8 cellular contexts compared by ENCODE assay signal in genomic region chr17:58121925-58122324, GRCh38. TPM values are rescaled to one million over a fixed set of nuclear protein-coding genes. Genes with fewer than 3 reads are reported as not detected.
DNase-seq lines count a peak whose midpoint lies in the region; ATAC-seq, FAIRE-seq and TF ChIP-seq lines count a peak whose summit lies in the region.

No MANE protein-coding gene starts in this region.

- no peaks in the 10 kb centered on the region for H3K36me3 ChIP-seq in suprapubic skin

- TF ChIP-seq CTCF in LNCAP (IDR thresholded peaks at IDR 0.05) (peak; percentile 48; the same call in 1 of the 2 replicates), foreskin keratinocyte (conservative IDR thresholded peaks at IDR 0.05) (peak; percentile 56), suprapubic skin (IDR thresholded peaks at IDR 0.05) (no peak)

- FAIRE-seq in TTC549 (lab: Jason Lieb, UNC) = peak; percentile 69

- TF ChIP-seq POLR2A in suprapubic skin (IDR thresholded peaks at IDR 0.05) = no peak

- H3K4me1 ChIP-seq in foreskin keratinocyte (no peaks in the 10 kb centered on the region), suprapubic skin (no peaks in the 10 kb centered on the region)

- peak; percentile 64 for DNase-seq in SIG-M5 treated with dmso at 0.1 percent for 504 hours (lab: John Stamatoyannopoulos, UW; ENCODE audit: unreplicated experiment)
- DNase-seq in SIG-M5 (lab: John Stamatoyannopoulos, UW) = no peak
- peak in 1 of 2 donors; percentile 13 for DNase-seq in foreskin keratinocyte
- no peak for DNase-seq in suprapubic skin (ENCODE audit: low spot score in 2 of 2)
- DNase-seq in cortex of kidney (lab: John Stamatoyannopoulos, UW) = no peak

- 65% methylated on average over 5 of the region's 5 CpGs for WGBS in suprapubic skin

- H3K27ac ChIP-seq in foreskin keratinocyte (no peak overlapping the region), suprapubic skin (no peak overlapping the region)

- no peak for TF ChIP-seq EP300 in suprapubic skin (IDR thresholded peaks at IDR 0.05)

- H3K9me3 ChIP-seq in suprapubic skin = no peaks in the 10 kb centered on the region

- H3K4me3 ChIP-seq in suprapubic skin = no peak overlapping the region

- peaks cover 11% of the 10 kb centered on the region for H3K27me3 ChIP-seq in foreskin keratinocyte
- H3K27me3 ChIP-seq in suprapubic skin = peaks cover 17% of the 10 kb centered on the region

- ATAC-seq in foreskin keratinocyte (no peak), GM21737 (IDR thresholded peaks at IDR 0.05; ENCODE audit: unreplicated experiment) (no peak)

RNA-seq across cellular contexts. Expression of gene OR4D1, which starts 26.3 kb away (rescaled TPM):
- total RNA-seq in foreskin keratinocyte = not detected in 2 replicates
- polyA plus RNA-seq in foreskin keratinocyte = not detected in 2 replicates
- not detected for total RNA-seq in suprapubic skin

RNA-seq across cellular contexts. Expression of gene DYNLL2, which starts 38.7 kb away (rescaled TPM):
- total RNA-seq in foreskin keratinocyte = 24.3 and 26.4 TPM in 2 replicates
- polyA plus RNA-seq in foreskin keratinocyte = 21.4 and 23.6 TPM in 2 replicates
- 10 to 100 TPM; 14.6 to 22.4 (median 16.5) TPM for total RNA-seq in suprapubic skin

RNA-seq across cellular contexts. Expression of gene OR4D2, which starts 44.9 kb away (rescaled TPM):
- total RNA-seq in foreskin keratinocyte = not detected in 2 replicates
- not detected in 2 replicates for polyA plus RNA-seq in foreskin keratinocyte
- not detected for total RNA-seq in suprapubic skin

Comparison
In these comparisons a context has a peak if more than half of its experiments do, and no peak if none do; other contexts are left out.
1. CTCF ChIP-seq: peak in LNCAP (single experiment) and foreskin keratinocyte (single experiment); none in suprapubic skin (0 of 2).